ENCODE assay signal across 9 cellular contexts in genomic region chr7:74012842-74013249, GRCh38. TPM values are rescaled to one million over a fixed set of nuclear protein-coding genes. Genes with fewer than 3 reads are reported as not detected.
DNase-seq lines count a peak whose midpoint lies in the region; ATAC-seq and TF ChIP-seq lines count a peak whose summit lies in the region.
"Had no signal": no experiment of that assay in that cellular context is flagged by ENCODE, and none has a peak within 500 bp of the region (broad histone marks: within the 10 kb centered on the region; RNA-seq: fewer than 3 reads in every experiment).

No MANE protein-coding gene starts in this region.

- H3K4me1 ChIP-seq in breast epithelium (no peaks in the 10 kb centered on the region), upper lobe of right lung (peaks cover 6% of the 10 kb centered on the region), suprapubic skin (peaks cover 21% of the 10 kb centered on the region)

- no peak overlapping the region for H3K4me3 Mint-ChIP-seq in MCF 10A (ENCODE audit: unreplicated experiment)
- H3K4me3 Mint-ChIP-seq: activated naive CD4-positive, alpha-beta T cell treated with anti-CD3 and anti-CD28 coated beads, Interleukin-2, amount 10 ng/mL, durations not matched to agents 7 days and 5 days had no signal

- 62% methylated on average over 4 of the region's 13 CpGs for WGBS in suprapubic skin

- ATAC-seq in HG02981 (IDR thresholded peaks at IDR 0.05; ENCODE audit: unreplicated experiment) (peak; percentile 82), upper lobe of right lung (peak; percentile 4)

- H3K27me3 Mint-ChIP-seq in MCF 10A (ENCODE audit: insufficient read depth, unreplicated experiment), result no peaks in the 10 kb centered on the region

- no TSS peak for BruUV-seq in MCF 10A (replicated peaks; lab: Mats Ljungman, UMichigan)

- TF ChIP-seq CTCF in MCF 10A (IDR thresholded peaks at IDR 0.05; ENCODE audit: unreplicated experiment), result no peak
- TF ChIP-seq CTCF in breast epithelium (IDR thresholded peaks at IDR 0.05), result no peak
- TF ChIP-seq CTCF in upper lobe of right lung (IDR thresholded peaks at IDR 0.05), result no peak
- no peak for TF ChIP-seq CTCF in suprapubic skin (IDR thresholded peaks at IDR 0.05)

- H3K27ac ChIP-seq in breast epithelium (no peak overlapping the region), upper lobe of right lung (no peak overlapping the region), suprapubic skin (no peak overlapping the region)

- H3K36me3 Mint-ChIP-seq in MCF 10A (ENCODE audit: insufficient read depth, unreplicated experiment), result no peaks in the 10 kb centered on the region
- H3K36me3 Mint-ChIP-seq: activated naive CD4-positive, alpha-beta T cell treated with anti-CD3 and anti-CD28 coated beads, Interleukin-2, amount 10 ng/mL, durations not matched to agents 7 days and 5 days had no signal

- intact Hi-C loops in MCF 10A (cut with micrococcal nuclease), result no loop called here
- intact Hi-C loops in breast epithelium (cut with DNase I; ENCODE audit: low total_unique reads), result no loop called here
- intact Hi-C loops in upper lobe of right lung (cut with DNase I), result no loop called here

- H3K9me3 ChIP-seq in breast epithelium (no peaks in the 10 kb centered on the region), upper lobe of right lung (no peaks in the 10 kb centered on the region), suprapubic skin (no peaks in the 10 kb centered on the region)

- no peaks in the 10 kb centered on the region for H3K27me3 ChIP-seq in breast epithelium
- H3K27me3 ChIP-seq in upper lobe of right lung, result no peaks in the 10 kb centered on the region
- no peaks in the 10 kb centered on the region for H3K27me3 ChIP-seq in suprapubic skin

- peak overlapping the region; percentile 23 for H3K27ac Mint-ChIP-seq in MCF 10A (ENCODE audit: low read depth, unreplicated experiment)
- H3K27ac Mint-ChIP-seq: activated naive CD4-positive, alpha-beta T cell treated with anti-CD3 and anti-CD28 coated beads, Interleukin-2, amount 10 ng/mL, durations not matched to agents 7 days and 5 days had no signal

- POLR2A ChIA-PET in MCF 10A (lab: Yijun Ruan, JAX), result no interaction called here

- TF ChIP-seq POLR2A in breast epithelium (IDR thresholded peaks at IDR 0.05), result no peak
- no peak for TF ChIP-seq POLR2A in suprapubic skin (IDR thresholded peaks at IDR 0.05)

- H3K4me1 Mint-ChIP-seq in MCF 10A (ENCODE audit: insufficient read depth, unreplicated experiment), result no peaks in the 10 kb centered on the region
- H3K4me1 Mint-ChIP-seq: activated naive CD4-positive, alpha-beta T cell treated with anti-CD3 and anti-CD28 coated beads, Interleukin-2, amount 10 ng/mL, durations not matched to agents 7 days and 5 days had no signal

- CTCF ChIA-PET in MCF 10A (lab: Yijun Ruan, JAX), result interaction anchor here (0.7 to 1.2 kb wide), 3 partner anchors 13 to 271 kb away, joined by 3 to 6 read pairs (median 3); no protein-coding TSS in a partner anchor

- H3K36me3 ChIP-seq in breast epithelium (no peaks in the 10 kb centered on the region), upper lobe of right lung (no peaks in the 10 kb centered on the region), suprapubic skin (no peaks in the 10 kb centered on the region)

- H3K9me3 Mint-ChIP-seq in MCF 10A (ENCODE audit: unreplicated experiment), result no peaks in the 10 kb centered on the region
- H3K9me3 Mint-ChIP-seq: activated naive CD4-positive, alpha-beta T cell treated with anti-CD3 and anti-CD28 coated beads, Interleukin-2, amount 10 ng/mL, durations not matched to agents 7 days and 5 days had no signal

- H3K4me3 ChIP-seq in breast epithelium (no peak overlapping the region), upper lobe of right lung (no peak overlapping the region), suprapubic skin (no peak overlapping the region)

- peak; percentile 65 for DNase-seq in MCF 10A (ENCODE audit: unreplicated experiment)
- no peak for DNase-seq in breast epithelium (ENCODE audit: low spot score in 2 of 2)
- DNase-seq in UCSD-AML1 (lab: John Stamatoyannopoulos, UW; ENCODE audit: unreplicated experiment), result peak; percentile 38
- DNase-seq in upper lobe of right lung, result no peak
- no peak for DNase-seq in suprapubic skin (ENCODE audit: low spot score in 2 of 2)
- DNase-seq in activated CD4-positive, alpha-beta T cell treated with anti-CD3 and anti-CD28 coated beads, Interleukin-2, amount 50 U/mL, for 4 hours, result no peak
- DNase-seq in activated T-cell treated with anti-CD3 and anti-CD28 coated beads, Interleukin-2, amount 50 U/mL, for 48 hours, result no peak
- DNase-seq: activated naive CD4-positive, alpha-beta T cell treated with anti-CD3 and anti-CD28 coated beads, Interleukin-2, amount 10 ng/mL, durations not matched to agents 7 days and 5 days had no signal

- no peak for TF ChIP-seq EP300 in suprapubic skin (IDR thresholded peaks at IDR 0.05)

RNA-seq across cellular contexts. Expression of gene ELN, which starts 15.1 kb away (rescaled TPM):
- not detected in 2 replicates for total RNA-seq in MCF 10A (2022)
- 100 to 1,000 TPM in 1 of 3 donors, 10 to 100 TPM in 2; 25.9 to 134 (median 31.8) TPM for total RNA-seq in breast epithelium
- total RNA-seq in upper lobe of right lung, result 231 TPM
- total RNA-seq in suprapubic skin, result 10 to 100 TPM in 3 of 4 donors, 1 to 10 TPM in 1; 7.7 to 30.7 (median 25.1) TPM

Comparison
In these comparisons a context has a peak if more than half of its experiments do, and no peak if none do; other contexts are left out.
1. DNase-seq: peak in MCF 10A (single experiment) and UCSD-AML1 (single experiment); none in breast epithelium (0 of 2), upper lobe of right lung (single experiment), suprapubic skin (0 of 2), activated CD4-positive, alpha-beta T cell treated with anti-CD3 and anti-CD28 coated beads, Interleukin-2, amount 50 U/mL, for 4 hours (0 of 2) and activated T-cell treated with anti-CD3 and anti-CD28 coated beads, Interleukin-2, amount 50 U/mL, for 48 hours (0 of 2).